In the genomic region with DNA sequence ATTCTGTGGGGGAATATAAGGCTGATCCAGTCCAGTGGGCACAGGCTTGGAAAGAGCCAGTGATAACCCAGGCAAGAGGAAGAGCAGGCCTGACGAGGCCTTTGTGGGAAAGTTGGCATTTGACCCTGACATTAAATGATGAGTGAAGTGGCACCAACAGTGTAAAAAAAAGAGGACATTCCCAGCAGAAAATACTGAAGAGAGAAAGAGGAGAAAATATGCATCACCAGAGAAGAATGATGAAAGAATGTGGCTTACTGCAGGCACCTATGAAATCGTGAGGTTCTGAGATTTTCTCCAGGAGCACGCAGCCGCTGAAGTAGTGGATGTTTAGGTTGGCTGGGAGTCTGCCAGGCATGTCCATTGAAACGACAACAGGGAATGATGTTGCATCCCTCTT, we compare ENCODE assay signal across 24 cellular contexts. TPM values are rescaled to one million over a fixed set of nuclear protein-coding genes. Genes with fewer than 3 reads are reported as not detected.
DNase-seq lines count a peak whose midpoint lies in the region; ATAC-seq and TF ChIP-seq lines count a peak whose summit lies in the region.
"Had no signal": no experiment of that assay in that cellular context is flagged by ENCODE, and none has a peak within 500 bp of the region (broad histone marks: within the 10 kb centered on the region; RNA-seq: fewer than 3 reads in every experiment).

No MANE protein-coding gene starts in this region.

- H3K4me3 ChIP-seq in choroid plexus epithelial cell (ENCODE audit: low read depth, low read length) = no peak overlapping the region
- H3K4me3 ChIP-seq: BLaER1, GM12878, Peyer's patch had no signal

- no peak for ATAC-seq in HG02840 (IDR thresholded peaks at IDR 0.05; ENCODE audit: low FRiP score, unreplicated experiment)
- ATAC-seq: CD8-positive, alpha-beta T cell; GM12878; HepG2 had no signal

- TF ChIP-seq CTCF in choroid plexus epithelial cell (conservative IDR thresholded peaks at IDR 0.05; ENCODE audit: low read depth, low read length) = no peak
- no peak for TF ChIP-seq CTCF in mesothelial cell of epicardium (IDR thresholded peaks at IDR 0.05; ENCODE audit: unreplicated experiment)

- H3K36me3 Mint-ChIP-seq in mesothelial cell of epicardium = peaks cover 19% of the 10 kb centered on the region

- no peaks in the 10 kb centered on the region for H3K9me3 Mint-ChIP-seq in mesothelial cell of epicardium
- H3K9me3 Mint-ChIP-seq: CD8-positive, alpha-beta T cell had no signal

- in situ Hi-C loops in ACHN (cut with HindIII; ENCODE audit: low pct_ligation_motif_present, low pct_unique_long_range_greater_than_20kb, low sequenced_read_pairs) = no loop called here

- H3K4me3 Mint-ChIP-seq in mesothelial cell of epicardium = no peak overlapping the region
- H3K4me3 Mint-ChIP-seq: CD8-positive, alpha-beta T cell had no signal

- peak overlapping the region; percentile 52 for H3K27ac Mint-ChIP-seq in mesothelial cell of epicardium
- H3K27ac Mint-ChIP-seq: CD8-positive, alpha-beta T cell had no signal

- DNase-seq in ACHN (peak; percentile 92), M059J (ENCODE audit: low read depth) (peak; percentile 36), choroid plexus epithelial cell (ENCODE audit: low read depth) (peak; percentile 52), mesothelial cell of epicardium (ENCODE audit: low spot score in 2 of 2, unreplicated experiment in 2 of 2) (no peak), NCI-H146 treated with DMSO at 0.1 percent for 48 hours (lab: John Stamatoyannopoulos, UW; ENCODE audit: unreplicated experiment) (no peak)
- DNase-seq in activated naive CD4-positive, alpha-beta T cell treated with anti-CD3 and anti-CD28 coated beads, Interleukin-2, amount 50 U/mL, for 16 hours = no peak
- DNase-seq in stimulated activated CD8-positive, alpha-beta memory T cell treated with anti-CD3 and anti-CD28 coated beads, Interleukin-4, amount 100 ng/mL, for 48 hours = no peak
- DNase-seq: 8988T; CD8-positive, alpha-beta T cell; DMS79 treated with DMSO at 0.1 percent for 48 hours; GDM1; HCEC 1CT; MM.1S; NCI-H1092 treated with DMSO at 0.1 percent for 48 hours; NCI-H1694; NCI-H2107; NCI-H226; NCI-H524 treated with DMSO at 0.1 percent for 48 hours; Peyer's patch; Right ventricle myocardium superior had no signal

- H3K27me3 Mint-ChIP-seq in mesothelial cell of epicardium (ENCODE audit: low read depth) = no peaks in the 10 kb centered on the region

- peaks cover 15% of the 10 kb centered on the region for H3K4me1 Mint-ChIP-seq in mesothelial cell of epicardium

RNA-seq across cellular contexts. Expression of a gene that starts 13.7 kb away (rescaled TPM):
- total RNA-seq in M059J (2014; rRNA removed; shearing (Covaris generic)) = 9.8 and 19.2 TPM in 2 replicates
- 12.7 to 13.2 TPM (median 12.9 TPM) in 3 replicates for total RNA-seq in mesothelial cell of epicardium

RNA-seq across cellular contexts. Expression of a gene that starts 30.4 kb away (rescaled TPM):
- total RNA-seq in M059J (2014; rRNA removed; shearing (Covaris generic)) = 0.30 and 1.0 TPM in 2 replicates
- total RNA-seq in mesothelial cell of epicardium = 0.40 to 0.54 TPM (median 0.47 TPM) in 3 replicates
- total RNA-seq: HepG2 had no signal

Comparison
In these comparisons a context has a peak if more than half of its experiments do, and no peak if none do; other contexts are left out.
1. DNase-seq: peak in ACHN (single experiment), M059J (single experiment) and choroid plexus epithelial cell (single experiment); none in mesothelial cell of epicardium (0 of 2), activated naive CD4-positive, alpha-beta T cell treated with anti-CD3 and anti-CD28 coated beads, Interleukin-2, amount 50 U/mL, for 16 hours (single experiment), stimulated activated CD8-positive, alpha-beta memory T cell treated with anti-CD3 and anti-CD28 coated beads, Interleukin-4, amount 100 ng/mL, for 48 hours (single experiment) and NCI-H146 treated with DMSO at 0.1 percent for 48 hours (single experiment).